ENCODE assay signal across 1 cellular context in the genomic region with DNA sequence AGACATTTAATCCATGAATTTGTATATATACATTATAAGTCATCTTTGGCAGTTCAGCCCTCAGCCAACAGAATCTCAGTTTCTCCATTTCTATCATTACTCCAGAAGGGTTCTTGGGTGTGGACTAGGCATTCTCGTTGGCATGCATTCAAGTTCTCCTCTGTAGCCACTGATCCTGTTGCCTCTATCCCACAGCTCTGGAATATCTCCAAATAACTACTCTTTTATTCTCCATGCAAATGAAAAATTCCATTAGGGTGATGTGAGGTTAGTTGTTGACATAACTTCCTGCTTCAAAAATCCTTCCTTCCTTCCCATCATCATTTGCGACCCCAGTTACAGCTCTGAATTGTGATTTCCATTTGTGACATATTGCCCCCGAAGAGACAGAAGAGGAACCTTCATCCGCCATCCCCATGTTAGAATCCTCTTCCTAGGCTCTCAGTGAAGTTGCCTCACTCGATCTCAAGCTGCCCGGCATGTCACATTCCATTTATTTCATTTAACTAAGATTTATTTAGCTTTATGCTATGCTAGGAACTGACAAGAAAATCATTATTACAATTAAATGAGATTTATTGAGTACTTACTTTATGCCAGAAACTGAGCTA.
TF ChIP-seq lines count a peak whose summit lies in the region.

No MANE protein-coding gene starts in this region.

TF ChIP-seq in IMR-90, 13 proteins besides CTCF, POLR2A, EP300 and RAD21 (continued from another document):
- TF ChIP-seq MAFK (IDR thresholded peaks at IDR 0.05; ENCODE audit: low read depth, low read length): no peak
- TF ChIP-seq, protein P1, sequence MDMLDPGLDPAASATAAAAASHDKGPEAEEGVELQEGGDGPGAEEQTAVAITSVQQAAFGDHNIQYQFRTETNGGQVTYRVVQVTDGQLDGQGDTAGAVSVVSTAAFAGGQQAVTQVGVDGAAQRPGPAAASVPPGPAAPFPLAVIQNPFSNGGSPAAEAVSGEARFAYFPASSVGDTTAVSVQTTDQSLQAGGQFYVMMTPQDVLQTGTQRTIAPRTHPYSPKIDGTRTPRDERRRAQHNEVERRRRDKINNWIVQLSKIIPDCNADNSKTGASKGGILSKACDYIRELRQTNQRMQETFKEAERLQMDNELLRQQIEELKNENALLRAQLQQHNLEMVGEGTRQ (IDR thresholded peaks at IDR 0.05; ENCODE audit: low read depth, low read length): no peak
- TF ChIP-seq MAZ (IDR thresholded peaks at IDR 0.05; ENCODE audit: borderline replicate concordance, low read depth, low read length): no peak
- no peak for TF ChIP-seq MXI1 (IDR thresholded peaks at IDR 0.05; ENCODE audit: borderline replicate concordance, low read depth, low read length)
- no peak for TF ChIP-seq CEBPB (IDR thresholded peaks at IDR 0.05; ENCODE audit: low read depth, low read length)
- no peak for TF ChIP-seq RCOR1 (IDR thresholded peaks at IDR 0.05; ENCODE audit: insufficient replicate concordance, low read length)
- TF ChIP-seq, protein P2, sequence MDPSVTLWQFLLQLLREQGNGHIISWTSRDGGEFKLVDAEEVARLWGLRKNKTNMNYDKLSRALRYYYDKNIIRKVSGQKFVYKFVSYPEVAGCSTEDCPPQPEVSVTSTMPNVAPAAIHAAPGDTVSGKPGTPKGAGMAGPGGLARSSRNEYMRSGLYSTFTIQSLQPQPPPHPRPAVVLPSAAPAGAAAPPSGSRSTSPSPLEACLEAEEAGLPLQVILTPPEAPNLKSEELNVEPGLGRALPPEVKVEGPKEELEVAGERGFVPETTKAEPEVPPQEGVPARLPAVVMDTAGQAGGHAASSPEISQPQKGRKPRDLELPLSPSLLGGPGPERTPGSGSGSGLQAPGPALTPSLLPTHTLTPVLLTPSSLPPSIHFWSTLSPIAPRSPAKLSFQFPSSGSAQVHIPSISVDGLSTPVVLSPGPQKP (IDR thresholded peaks at IDR 0.05; ENCODE audit: borderline replicate concordance, low read depth, low read length): no peak
TF ChIP-seq in IMR-90: peak in this region for 0.
